12 cellular contexts compared by ENCODE assay signal in the genomic region with DNA sequence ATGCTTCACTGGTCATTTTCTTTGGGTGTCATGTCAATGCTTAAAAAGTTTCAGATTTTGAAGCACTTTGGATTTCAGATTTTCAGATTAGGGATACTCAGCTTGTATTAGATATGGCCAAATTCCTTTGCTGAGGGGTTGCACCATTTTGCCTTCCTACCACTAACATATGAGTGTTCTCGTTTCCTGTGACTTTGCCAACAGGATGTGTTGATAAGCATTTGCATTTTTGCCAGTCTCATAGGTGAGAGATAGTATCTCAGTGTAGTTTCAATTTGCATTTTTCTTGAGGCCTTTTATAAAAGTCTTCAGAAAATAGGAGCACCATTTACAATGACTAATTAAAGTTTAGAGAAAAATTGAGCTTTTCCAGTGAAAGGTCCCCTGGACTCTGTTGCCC.
DNase-seq lines count a peak whose midpoint lies in the region; ATAC-seq, FAIRE-seq and TF ChIP-seq lines count a peak whose summit lies in the region.
"Had no signal": no experiment of that assay in that cellular context is flagged by ENCODE, and none has a peak within 500 bp of the region (broad histone marks: within the 10 kb centered on the region; RNA-seq: fewer than 3 reads in every experiment).

No MANE protein-coding gene starts in this region.

- no peaks in the 10 kb centered on the region; the same call in 1 of the 2 replicates for H3K79me2 ChIP-seq in SU-DHL-6 (ENCODE audit: insufficient read depth, low read length)

- H3F3A ChIP-seq in SU-DHL-6 (ENCODE audit: insufficient read depth): no peaks in the 10 kb centered on the region

- no peaks in the 10 kb centered on the region for H4K20me1 ChIP-seq in SU-DHL-6 (ENCODE audit: low read depth, low read length)

- no peak overlapping the region for H3K9ac ChIP-seq in SU-DHL-6 (ENCODE audit: low read length)

- H3K9me3 ChIP-seq in SU-DHL-6 (ENCODE audit: insufficient read depth, low read length): no peaks in the 10 kb centered on the region
- H3K9me3 ChIP-seq: SJSA1, stomach had no signal

- TF ChIP-seq CTCF in SU-DHL-6 (IDR thresholded peaks at IDR 0.05; ENCODE audit: insufficient read depth, low read length, poor library complexity, severe bottlenecking) (no peak), D721Med (IDR thresholded peaks at IDR 0.05; ENCODE audit: insufficient read depth, missing control alignments) (no peak)

- peak overlapping the region; percentile 29 for H3K27ac ChIP-seq in SU-DHL-6 (ENCODE audit: low read depth, low read length)
- H3K27ac ChIP-seq: SJSA1 had no signal

- H3K27me3 ChIP-seq in SU-DHL-6 (ENCODE audit: low read length): no peaks in the 10 kb centered on the region
- H3K27me3 ChIP-seq: SJSA1 had no signal

- no peak overlapping the region for H3K4me3 ChIP-seq in SU-DHL-6 (ENCODE audit: insufficient read depth, low read length, poor library complexity, severe bottlenecking)
- H3K4me3 ChIP-seq: SJSA1, stomach had no signal

- no peaks in the 10 kb centered on the region for H3K36me3 ChIP-seq in SU-DHL-6 (ENCODE audit: low read length)
- H3K36me3 ChIP-seq: SJSA1 had no signal

- H2AFZ ChIP-seq in SU-DHL-6 (ENCODE audit: low read depth, low read length, severe bottlenecking): no peak overlapping the region

- peak; percentile 9 for DNase-seq in Daoy (ENCODE audit: low read depth)
- peak; percentile 60 to 62 for DNase-seq in lung microvascular endothelial cell (ENCODE audit: low read depth in 2 of 2)
- no peak for DNase-seq in epidermal melanocyte (ENCODE audit: insufficient read length, low spot score)
- DNase-seq in NCI-H446 treated with DMSO at 0.1 percent for 48 hours (lab: John Stamatoyannopoulos, UW): no peak
- DNase-seq in D721Med (ENCODE audit: insufficient read length, low spot score): no peak
- no peak for DNase-seq in SK-N-DZ (ENCODE audit: low spot score)
- DNase-seq: NCI-H510A, nephron progenitor cell, stomach had no signal

- peak overlapping the region; percentile 28 for H3K4me2 ChIP-seq in SU-DHL-6 (ENCODE audit: low read depth, low read length, poor library complexity, severe bottlenecking)

- peak; percentile 38 for ATAC-seq in GM21367 (IDR thresholded peaks at IDR 0.05; ENCODE audit: unreplicated experiment)

- H3K9me2 ChIP-seq in SU-DHL-6 (replicated peaks; ENCODE audit: insufficient read depth, low read length): no peaks in the 10 kb centered on the region

- no peak for FAIRE-seq in D721Med (lab: Jason Lieb, UNC)

Comparison
In these comparisons a context has a peak if more than half of its experiments do, and no peak if none do; other contexts are left out.
1. DNase-seq: peak in Daoy (single experiment) and lung microvascular endothelial cell (2 of 2); none in epidermal melanocyte (single experiment), NCI-H446 treated with DMSO at 0.1 percent for 48 hours (single experiment), D721Med (single experiment) and SK-N-DZ (single experiment).